In genomic region chr1:27522860-27523665, GRCh38 we compare ENCODE assay signal across 8 cellular contexts. TPM values are rescaled to one million over a fixed set of nuclear protein-coding genes. Genes with fewer than 3 reads are reported as not detected.
DNase-seq lines count a peak whose midpoint lies in the region; ATAC-seq and TF ChIP-seq lines count a peak whose summit lies in the region.

No MANE protein-coding gene starts in this region.

- no peaks in the 10 kb centered on the region for H3K27me3 Mint-ChIP-seq in CD8-positive, alpha-beta T cell (ENCODE audit: low read depth)
- H3K27me3 Mint-ChIP-seq in activated CD4-positive, alpha-beta memory T cell treated with anti-CD3 and anti-CD28 coated beads, Interleukin-2, amount 10 ng/mL, durations not matched to agents 7 days and 5 days, result no peaks in the 10 kb centered on the region
- H3K27me3 Mint-ChIP-seq in endodermal cell (ENCODE audit: insufficient read depth), result no peaks in the 10 kb centered on the region
- no peaks in the 10 kb centered on the region for H3K27me3 Mint-ChIP-seq in progenitor cell of endocrine pancreas

- H3K4me3 ChIP-seq in CD8-positive, alpha-beta T cell (ENCODE audit: low read depth, low read length), result peak overlapping the region; percentile 75
- no peak overlapping the region for H3K4me3 ChIP-seq in endodermal cell (ENCODE audit: low read length)

- no peaks in the 10 kb centered on the region for H3K9me3 ChIP-seq in CD8-positive, alpha-beta T cell (ENCODE audit: low read length)
- H3K9me3 ChIP-seq in endodermal cell (ENCODE audit: control insufficient read depth, low read length), result no peaks in the 10 kb centered on the region

- no peak overlapping the region for H3K9ac ChIP-seq in endodermal cell (ENCODE audit: extremely low read depth, low read length, poor library complexity, severe bottlenecking)

- ATAC-seq in CD8-positive, alpha-beta T cell, result peak; percentile 9
- no peak for ATAC-seq in GM19035 (IDR thresholded peaks at IDR 0.05; ENCODE audit: unreplicated experiment)

- peak in 6 of 7 experiments; percentile 28 to 77 (median 61) for DNase-seq in CD8-positive, alpha-beta T cell
- DNase-seq in NCI-H1417 treated with DMSO at 0.1 percent for 48 hours (lab: John Stamatoyannopoulos, UW) (peak; percentile 32), endodermal cell (peak; percentile 85), progenitor cell of endocrine pancreas (ENCODE audit: low spot score, unreplicated experiment) (no peak), SIG-M5 treated with dmso at 0.1 percent for 504 hours (lab: John Stamatoyannopoulos, UW; ENCODE audit: unreplicated experiment) (no peak), HEK293T (ENCODE audit: extremely low spot score) (no peak)
- peak; percentile 72 for DNase-seq in activated CD4-positive, alpha-beta memory T cell treated with anti-CD3 and anti-CD28 coated beads, Interleukin-2, amount 10 ng/mL, durations not matched to agents 7 days and 5 days

- no peaks in the 10 kb centered on the region for H3K27me3 ChIP-seq in CD8-positive, alpha-beta T cell (ENCODE audit: insufficient read depth, low read length)
- H3K27me3 ChIP-seq in endodermal cell (ENCODE audit: control insufficient read depth, insufficient read depth, low read length, poor library complexity, severe bottlenecking), result no peaks in the 10 kb centered on the region

- H3K4me1 Mint-ChIP-seq in CD8-positive, alpha-beta T cell (ENCODE audit: low read depth), result peaks cover 76% of the 10 kb centered on the region
- peaks cover 71% of the 10 kb centered on the region for H3K4me1 Mint-ChIP-seq in activated CD4-positive, alpha-beta memory T cell treated with anti-CD3 and anti-CD28 coated beads, Interleukin-2, amount 10 ng/mL, durations not matched to agents 7 days and 5 days
- peaks cover 49% of the 10 kb centered on the region for H3K4me1 Mint-ChIP-seq in endodermal cell
- H3K4me1 Mint-ChIP-seq in progenitor cell of endocrine pancreas (ENCODE audit: low read depth), result peaks cover 56% of the 10 kb centered on the region

- peak overlapping the region; percentile 78 for H3K27ac ChIP-seq in CD8-positive, alpha-beta T cell (ENCODE audit: low read depth, low read length)
- peak overlapping the region; percentile 76 for H3K27ac ChIP-seq in endodermal cell (ENCODE audit: low read depth, low read length)

- intact Hi-C loops in CD8-positive, alpha-beta T cell (cut with DNase I, micrococcal nuclease), result loop anchor here (1.0 to 5.0 kb wide), 7 partner anchors 32 to 140 kb away; partner anchors contain the start of gene WASF2 (in 2 of the 2)

- CTCF ChIA-PET in CD8-positive, alpha-beta T cell (lab: Charles Lee), result interaction anchor here (0.7 to 5.3 kb wide), 19 partner anchors 9 to 650 kb away, joined by 3 to 46 read pairs (median 4); partner anchors contain the start of genes AHDC1 and WASF2
- CTCF ChIA-PET in activated CD4-positive, alpha-beta memory T cell treated with anti-CD3 and anti-CD28 coated beads, Interleukin-2, amount 10 ng/mL, durations not matched to agents 7 days and 5 days (lab: Charles Lee), result interaction anchor here (0.6 to 3.1 kb wide), 17 partner anchors 15 to 140 kb away, joined by 3 to 21 read pairs (median 4); partner anchors contain the start of gene AHDC1
- CTCF ChIA-PET in HEK293T (lab: Yijun Ruan, JAX), result no interaction called here

- peaks cover 7% of the 10 kb centered on the region for H3K36me3 Mint-ChIP-seq in CD8-positive, alpha-beta T cell
- H3K36me3 Mint-ChIP-seq in activated CD4-positive, alpha-beta memory T cell treated with anti-CD3 and anti-CD28 coated beads, Interleukin-2, amount 10 ng/mL, durations not matched to agents 7 days and 5 days (ENCODE audit: low read depth), result no peaks in the 10 kb centered on the region
- H3K36me3 Mint-ChIP-seq in endodermal cell (ENCODE audit: low read depth) (no peaks in the 10 kb centered on the region), progenitor cell of endocrine pancreas (ENCODE audit: insufficient read depth) (no peaks in the 10 kb centered on the region)

- H3K9me3 Mint-ChIP-seq in CD8-positive, alpha-beta T cell, result no peaks in the 10 kb centered on the region
- H3K9me3 Mint-ChIP-seq in activated CD4-positive, alpha-beta memory T cell treated with anti-CD3 and anti-CD28 coated beads, Interleukin-2, amount 10 ng/mL, durations not matched to agents 7 days and 5 days, result no peaks in the 10 kb centered on the region
- H3K9me3 Mint-ChIP-seq in endodermal cell (no peaks in the 10 kb centered on the region), progenitor cell of endocrine pancreas (ENCODE audit: low read depth) (no peaks in the 10 kb centered on the region)

- H3K36me3 ChIP-seq in CD8-positive, alpha-beta T cell (ENCODE audit: insufficient read depth, low read length), result no peaks in the 10 kb centered on the region
- no peaks in the 10 kb centered on the region for H3K36me3 ChIP-seq in endodermal cell (ENCODE audit: control insufficient read depth, insufficient read depth, low read length)

- 49 to 77% methylated on average over 11 to 14 of the region's 14 CpGs for WGBS in endodermal cell (ENCODE audit: insufficient coverage in 1 of 2, insufficient read length in 1 of 2), 2 experiments

- peaks cover 72% of the 10 kb centered on the region for H3K4me1 ChIP-seq in CD8-positive, alpha-beta T cell (ENCODE audit: insufficient read depth, low read length)
- H3K4me1 ChIP-seq in endodermal cell (ENCODE audit: control insufficient read depth, insufficient read depth, low read length), result peaks cover 16% of the 10 kb centered on the region

- TF ChIP-seq CTCF in CD8-positive, alpha-beta T cell (IDR thresholded peaks at IDR 0.05), result peak; percentile 34
- TF ChIP-seq CTCF in endodermal cell (conservative IDR thresholded peaks at IDR 0.05), result peak; percentile 69
- TF ChIP-seq CTCF in progenitor cell of endocrine pancreas (IDR thresholded peaks at IDR 0.05; ENCODE audit: unreplicated experiment), result peak; percentile 39

- H3K4me3 Mint-ChIP-seq in CD8-positive, alpha-beta T cell, result peak overlapping the region; percentile 90
- H3K4me3 Mint-ChIP-seq in activated CD4-positive, alpha-beta memory T cell treated with anti-CD3 and anti-CD28 coated beads, Interleukin-2, amount 10 ng/mL, durations not matched to agents 7 days and 5 days, result peak overlapping the region; percentile 85
- H3K4me3 Mint-ChIP-seq in endodermal cell (no peak overlapping the region), progenitor cell of endocrine pancreas (ENCODE audit: low read depth) (peak overlapping the region; percentile 2)

- peak overlapping the region; percentile 99 for H3K27ac Mint-ChIP-seq in CD8-positive, alpha-beta T cell
- H3K27ac Mint-ChIP-seq in activated CD4-positive, alpha-beta memory T cell treated with anti-CD3 and anti-CD28 coated beads, Interleukin-2, amount 10 ng/mL, durations not matched to agents 7 days and 5 days, result peak overlapping the region; percentile 90
- H3K27ac Mint-ChIP-seq in endodermal cell, result peak overlapping the region; percentile 71
- peak overlapping the region; percentile 76 for H3K27ac Mint-ChIP-seq in progenitor cell of endocrine pancreas

- POLR2A ChIA-PET in CD8-positive, alpha-beta T cell (lab: Charles Lee), result interaction anchor here (0.6 to 2.3 kb wide), 9 partner anchors 12 to 211 kb away, joined by 3 to 10 read pairs (median 3); partner anchors contain the start of gene WASF2
- POLR2A ChIA-PET in activated CD4-positive, alpha-beta memory T cell treated with anti-CD3 and anti-CD28 coated beads, Interleukin-2, amount 10 ng/mL, durations not matched to agents 7 days and 5 days (lab: Charles Lee), result interaction anchor here (0.6 to 5.2 kb wide), 11 partner anchors 32 to 984 kb away, joined by 3 to 43 read pairs (median 5); partner anchors contain the start of genes AHDC1, STX12 and WASF2
- POLR2A ChIA-PET in HEK293T (lab: Yijun Ruan, JAX), result interaction anchor here (1.0 kb wide), 1 partner anchor 15 kb away, joined by 3 read pairs; no protein-coding TSS in a partner anchor

TF ChIP-seq in HEK293T, 16 proteins besides CTCF, POLR2A, EP300 and RAD21:
- no peak for TF ChIP-seq CTBP1 (IDR thresholded peaks at IDR 0.05; ENCODE audit: borderline replicate concordance)
- no peak for TF ChIP-seq TARDBP (IDR thresholded peaks at IDR 0.05)
- no peak for TF ChIP-seq HDGF (IDR thresholded peaks at IDR 0.05; ENCODE audit: borderline replicate concordance)
- TF ChIP-seq ELF4 (IDR thresholded peaks at IDR 0.05), result no peak
- TF ChIP-seq NFRKB (IDR thresholded peaks at IDR 0.05), result no peak

RNA-seq across cellular contexts. Expression of gene WASF2, which starts 33.1 kb away (rescaled TPM):
- 10 to 100 TPM; 91.6 to 95.0 TPM for total RNA-seq in CD8-positive, alpha-beta T cell
- total RNA-seq in activated CD4-positive, alpha-beta memory T cell treated with anti-CD3 and anti-CD28 coated beads, Interleukin-2, amount 10 ng/mL, durations not matched to agents 7 days and 5 days, result 100 to 1,000 TPM; 150 TPM
- total RNA-seq in endodermal cell, result 10 to 100 TPM; 90.0 to 98.8 TPM
- polyA plus RNA-seq in endodermal cell (2013, experiment 1 of 2), result 67.7 TPM
- polyA plus RNA-seq in endodermal cell (2013, experiment 2 of 2), result 64.0 TPM
- 74.6 and 76.9 TPM in 2 replicates for total RNA-seq in progenitor cell of endocrine pancreas

Comparison
In these comparisons a context has a peak if more than half of its experiments do, and no peak if none do; other contexts are left out.
1. DNase-seq: peak in CD8-positive, alpha-beta T cell (6 of 7), NCI-H1417 treated with DMSO at 0.1 percent for 48 hours (single experiment), activated CD4-positive, alpha-beta memory T cell treated with anti-CD3 and anti-CD28 coated beads, Interleukin-2, amount 10 ng/mL, durations not matched to agents 7 days and 5 days (single experiment) and endodermal cell (single experiment); none in progenitor cell of endocrine pancreas (single experiment), SIG-M5 treated with dmso at 0.1 percent for 504 hours (single experiment) and HEK293T (single experiment).
2. Peak in every context shown above with its lines, with median percentiles within 50 percentile points of each other: H3K27ac Mint-ChIP-seq and CTCF ChIP-seq.